ENCODE assay signal across 8 cellular contexts in the genomic region with DNA sequence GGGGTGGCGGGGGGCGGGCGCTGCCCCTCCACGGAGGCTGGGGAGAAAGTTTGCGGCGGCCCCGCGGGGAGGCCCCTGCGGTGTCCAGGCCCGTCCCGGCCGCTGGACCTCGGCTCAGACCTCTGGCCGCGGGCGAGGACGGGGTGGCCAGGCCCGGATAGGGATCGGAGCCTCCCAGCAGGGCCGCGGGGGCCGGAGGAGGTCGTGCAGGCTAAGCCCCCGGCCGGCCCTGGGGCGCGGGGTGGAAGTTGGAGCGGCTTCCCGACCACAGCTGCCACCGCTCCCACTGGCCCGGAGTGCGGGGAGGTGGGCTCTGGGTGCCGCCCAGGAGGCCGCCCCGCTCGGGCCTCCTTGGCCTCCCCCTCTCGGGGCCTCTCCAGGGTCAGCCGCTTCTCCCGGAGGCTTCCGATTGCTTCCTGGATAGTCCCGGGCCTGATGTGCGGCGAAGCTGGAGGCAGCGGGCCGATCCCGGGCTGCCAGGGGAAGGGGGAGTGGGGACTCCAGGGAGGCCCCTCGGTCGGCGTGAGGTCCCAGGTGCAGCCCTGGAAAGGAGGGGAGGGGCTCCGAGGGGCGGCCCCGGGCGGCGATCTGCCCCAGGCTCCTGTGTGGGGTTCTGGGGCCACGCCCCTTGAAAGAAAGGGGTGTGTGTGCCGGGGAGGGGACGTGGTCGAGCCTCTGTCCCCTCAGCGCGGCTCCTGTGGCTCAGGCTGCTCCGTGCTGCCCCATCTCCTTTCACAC. TPM values are rescaled to one million over a fixed set of nuclear protein-coding genes. Genes with fewer than 3 reads are reported as not detected.
DNase-seq lines count a peak whose midpoint lies in the region; ATAC-seq and TF ChIP-seq lines count a peak whose summit lies in the region.

No MANE protein-coding gene starts in this region.

- peaks cover 10% of the 10 kb centered on the region for H3K4me1 ChIP-seq in CD8-positive, alpha-beta memory T cell (ENCODE audit: insufficient read depth, low read length)
- peaks cover 18% of the 10 kb centered on the region for H3K4me1 ChIP-seq in effector memory CD4-positive, alpha-beta T cell (ENCODE audit: control insufficient read depth, insufficient read depth, low read length, poor library complexity, severe bottlenecking)
- H3K4me1 ChIP-seq in mucosa of stomach (ENCODE audit: control insufficient read depth, insufficient read depth, low read length): peaks cover 21% of the 10 kb centered on the region
- H3K4me1 ChIP-seq in tibial nerve: peaks cover 0 to 53% (median 26%) of the 10 kb centered on the region in 4 donors

- peak overlapping the region; percentile 59 for H3K9ac ChIP-seq in mucosa of stomach (ENCODE audit: low read length)

- WGBS in tibial nerve, 2 donors: 0% methylated on average over 16 to 39 of the region's 61 CpGs

- no peaks in the 10 kb centered on the region for H3K27me3 ChIP-seq in CD8-positive, alpha-beta memory T cell (ENCODE audit: insufficient read depth, low read length, poor library complexity, severe bottlenecking)
- no peaks in the 10 kb centered on the region for H3K27me3 ChIP-seq in effector memory CD4-positive, alpha-beta T cell (replicated peaks; ENCODE audit: control insufficient read depth, insufficient read depth, low read length, poor library complexity, severe bottlenecking)
- H3K27me3 ChIP-seq in mucosa of stomach (ENCODE audit: control insufficient read depth, insufficient read depth, low read length) (peaks cover 14% of the 10 kb centered on the region), tibial nerve (no peaks in the 10 kb centered on the region)

- H3K4me3 ChIP-seq in CD8-positive, alpha-beta memory T cell (ENCODE audit: low read length): peak overlapping the region; percentile 39
- H3K4me3 ChIP-seq in effector memory CD4-positive, alpha-beta T cell (ENCODE audit: insufficient read depth, low read depth, low read length, poor library complexity, severe bottlenecking): peak overlapping the region; percentile 63
- H3K4me3 ChIP-seq in mucosa of stomach (ENCODE audit: low read length): no peak overlapping the region
- peak overlapping the region; percentile 60 to 79 (median 72) for H3K4me3 ChIP-seq in tibial nerve

- peaks cover 11 to 21% (median 12%) of the 10 kb centered on the region in 3 donors for H3K4me1 Mint-ChIP-seq in CD8-positive, alpha-beta memory T cell
- H3K4me1 Mint-ChIP-seq in WTC11: peaks cover 9% of the 10 kb centered on the region

- POLR2A ChIA-PET in CD8-positive, alpha-beta memory T cell (lab: Charles Lee): no interaction called here
- POLR2A ChIA-PET in WTC11 (lab: Charles Lee): interaction anchor here (0.9 to 1.2 kb wide), 2 partner anchors 246 to 311 kb away, joined by 3 read pairs; no protein-coding TSS in a partner anchor

- peak in 4 of 5 donors; percentile 28 to 66 (median 41) for DNase-seq in CD8-positive, alpha-beta memory T cell
- DNase-seq in WTC11 (ENCODE audit: low spot score): peak; percentile 77
- DNase-seq in effector memory CD4-positive, alpha-beta T cell: peak in 2 of 3 donors; percentile 11 to 33
- DNase-seq in tibial nerve (ENCODE audit: low spot score in 2 of 2): no peak
- DNase-seq in LoVo (ENCODE audit: low spot score): no peak

- no peaks in the 10 kb centered on the region for H3K9me3 Mint-ChIP-seq in CD8-positive, alpha-beta memory T cell
- H3K9me3 Mint-ChIP-seq in WTC11: no peaks in the 10 kb centered on the region

- H3K27me3 Mint-ChIP-seq in CD8-positive, alpha-beta memory T cell: no peaks in the 10 kb centered on the region
- peaks cover 21% of the 10 kb centered on the region for H3K27me3 Mint-ChIP-seq in WTC11 (ENCODE audit: low read depth)

- no peak for TF ChIP-seq POLR2A in tibial nerve (IDR thresholded peaks at IDR 0.05)

- H3K4me3 Mint-ChIP-seq in CD8-positive, alpha-beta memory T cell: peak overlapping the region in 4 of 7 donors; percentile 29 to 83 (median 60)
- peak overlapping the region; percentile 64 for H3K4me3 Mint-ChIP-seq in WTC11

- no peak overlapping the region for H3K27ac ChIP-seq in CD8-positive, alpha-beta memory T cell (ENCODE audit: low read depth, low read length)
- peak overlapping the region; percentile 11 for H3K27ac ChIP-seq in effector memory CD4-positive, alpha-beta T cell (ENCODE audit: insufficient read depth, low read length, poor library complexity, severe bottlenecking)
- H3K27ac ChIP-seq in tibial nerve: peak overlapping the region; percentile 21 to 75 (median 72)

- no peaks in the 10 kb centered on the region for H3K36me3 ChIP-seq in CD8-positive, alpha-beta memory T cell (ENCODE audit: insufficient read depth, low read length)
- H3K36me3 ChIP-seq in effector memory CD4-positive, alpha-beta T cell (ENCODE audit: control insufficient read depth, insufficient read depth, low read length): no peaks in the 10 kb centered on the region
- H3K36me3 ChIP-seq in mucosa of stomach (ENCODE audit: control insufficient read depth, insufficient read depth, low read length) (no peaks in the 10 kb centered on the region), tibial nerve (peaks cover 0 to 8% (median 0%) of the 10 kb centered on the region in 3 donors)

- H3K9me3 ChIP-seq in CD8-positive, alpha-beta memory T cell (ENCODE audit: low read length): no peaks in the 10 kb centered on the region
- H3K9me3 ChIP-seq in effector memory CD4-positive, alpha-beta T cell (ENCODE audit: control insufficient read depth, low read length): no peaks in the 10 kb centered on the region
- H3K9me3 ChIP-seq in mucosa of stomach (ENCODE audit: control insufficient read depth, low read length) (no peaks in the 10 kb centered on the region), tibial nerve (no peaks in the 10 kb centered on the region)

- TF ChIP-seq EP300 in tibial nerve (IDR thresholded peaks at IDR 0.05): no peak

- CTCF ChIA-PET in CD8-positive, alpha-beta memory T cell (lab: Charles Lee): interaction anchor here (1.2 to 3.0 kb wide), 2 partner anchors 11 to 12 kb away, joined by 4 to 27 read pairs; no protein-coding TSS in a partner anchor
- CTCF ChIA-PET in WTC11 (lab: Charles Lee): interaction anchor here (0.6 to 5.0 kb wide), 12 partner anchors 11 to 490 kb away, joined by 3 to 34 read pairs (median 4); no protein-coding TSS in a partner anchor

- peak; percentile 2 for ATAC-seq in HG02970 (IDR thresholded peaks at IDR 0.05; ENCODE audit: low FRiP score, unreplicated experiment)
- peak; percentile 56 for ATAC-seq in WTC11
- ATAC-seq in HG03196 (IDR thresholded peaks at IDR 0.05; ENCODE audit: unreplicated experiment): no peak

- H3K27ac Mint-ChIP-seq in CD8-positive, alpha-beta memory T cell: no peak overlapping the region
- H3K27ac Mint-ChIP-seq in WTC11: no peak overlapping the region

- H3K36me3 Mint-ChIP-seq in CD8-positive, alpha-beta memory T cell: peaks cover 0 to under 1% (median 0%) of the 10 kb centered on the region in 3 donors
- H3K36me3 Mint-ChIP-seq in WTC11: no peaks in the 10 kb centered on the region

- no peak for TF ChIP-seq CTCF in WTC11 (IDR thresholded peaks at IDR 0.05)
- TF ChIP-seq CTCF in tibial nerve (IDR thresholded peaks at IDR 0.05): peak in 1 of 5 experiments; percentile 17

TF ChIP-seq in WTC11, 78 proteins besides CTCF, POLR2A, EP300 and RAD21 (continues in another document):
- TF ChIP-seq PRRX2 (CRISPR knock-in tag; IDR thresholded peaks at IDR 0.05) (no peak), ELF4 (CRISPR knock-in tag; IDR thresholded peaks at IDR 0.05; ENCODE audit: low read depth) (0 out of 2 replicates have a peak, but pooled peaks have one; percentile 58)
- TF ChIP-seq, protein P1, sequence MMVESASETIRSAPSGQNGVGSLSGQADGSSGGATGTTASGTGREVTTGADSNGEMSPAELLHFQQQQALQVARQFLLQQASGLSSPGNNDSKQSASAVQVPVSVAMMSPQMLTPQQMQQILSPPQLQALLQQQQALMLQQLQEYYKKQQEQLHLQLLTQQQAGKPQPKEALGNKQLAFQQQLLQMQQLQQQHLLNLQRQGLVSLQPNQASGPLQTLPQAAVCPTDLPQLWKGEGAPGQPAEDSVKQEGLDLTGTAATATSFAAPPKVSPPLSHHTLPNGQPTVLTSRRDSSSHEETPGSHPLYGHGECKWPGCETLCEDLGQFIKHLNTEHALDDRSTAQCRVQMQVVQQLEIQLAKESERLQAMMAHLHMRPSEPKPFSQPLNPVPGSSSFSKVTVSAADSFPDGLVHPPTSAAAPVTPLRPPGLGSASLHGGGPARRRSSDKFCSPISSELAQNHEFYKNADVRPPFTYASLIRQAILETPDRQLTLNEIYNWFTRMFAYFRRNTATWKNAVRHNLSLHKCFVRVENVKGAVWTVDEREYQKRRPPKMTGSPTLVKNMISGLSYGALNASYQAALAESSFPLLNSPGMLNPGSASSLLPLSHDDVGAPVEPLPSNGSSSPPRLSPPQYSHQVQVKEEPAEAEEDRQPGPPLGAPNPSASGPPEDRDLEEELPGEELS (CRISPR knock-in tag; IDR thresholded peaks at IDR 0.05): no peak
- TF ChIP-seq, protein P2, sequence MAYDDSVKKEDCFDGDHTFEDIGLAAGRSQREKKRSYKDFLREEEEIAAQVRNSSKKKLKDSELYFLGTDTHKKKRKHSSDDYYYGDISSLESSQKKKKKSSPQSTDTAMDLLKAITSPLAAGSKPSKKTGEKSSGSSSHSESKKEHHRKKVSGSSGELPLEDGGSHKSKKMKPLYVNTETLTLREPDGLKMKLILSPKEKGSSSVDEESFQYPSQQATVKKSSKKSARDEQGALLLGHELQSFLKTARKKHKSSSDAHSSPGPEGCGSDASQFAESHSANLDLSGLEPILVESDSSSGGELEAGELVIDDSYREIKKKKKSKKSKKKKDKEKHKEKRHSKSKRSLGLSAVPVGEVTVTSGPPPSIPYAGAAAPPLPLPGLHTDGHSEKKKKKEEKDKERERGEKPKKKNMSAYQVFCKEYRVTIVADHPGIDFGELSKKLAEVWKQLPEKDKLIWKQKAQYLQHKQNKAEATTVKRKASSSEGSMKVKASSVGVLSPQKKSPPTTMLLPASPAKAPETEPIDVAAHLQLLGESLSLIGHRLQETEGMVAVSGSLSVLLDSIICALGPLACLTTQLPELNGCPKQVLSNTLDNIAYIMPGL (CRISPR knock-in tag; IDR thresholded peaks at IDR 0.05): peak; percentile 71; the same call in 1 of the 2 replicates

RNA-seq across cellular contexts. Expression of a gene that starts 0.9 kb away (rescaled TPM):
- total RNA-seq in CD8-positive, alpha-beta memory T cell: 10 to 100 TPM; 14.4 to 15.9 TPM
- polyA plus RNA-seq in CD8-positive, alpha-beta memory T cell: 1.0 TPM
- total RNA-seq in WTC11 (2021) (53.0 to 55.0 TPM (median 53.8 TPM) in 3 replicates), tibial nerve (10 to 100 TPM; 39.1 to 51.3 (median 39.9) TPM)

Comparison
In these comparisons a context has a peak if more than half of its experiments do, and no peak if none do; other contexts are left out.
1. DNase-seq: peak in CD8-positive, alpha-beta memory T cell (4 of 5), WTC11 (single experiment) and effector memory CD4-positive, alpha-beta T cell (2 of 3); none in tibial nerve (0 of 2) and LoVo (single experiment).